8 cellular contexts compared by ENCODE assay signal in genomic region chr17:6913608-6914443, GRCh38.
DNase-seq lines count a peak whose midpoint lies in the region; ATAC-seq, FAIRE-seq and TF ChIP-seq lines count a peak whose summit lies in the region.

No MANE protein-coding gene starts in this region.

- H3K4me1 Mint-ChIP-seq in Caco-2 (ENCODE audit: low read depth, unreplicated experiment), result no peaks in the 10 kb centered on the region
- peaks cover 22% of the 10 kb centered on the region for H3K4me1 Mint-ChIP-seq in T-helper 1 cell treated with Interleukin-12 subunit alpha and Interleukin-12 subunit beta and Interleukin-4 antibody, amounts not matched to agents 30 μg/mL and 1 μg/mL, for 36 hours (ENCODE audit: low read depth)

- intact Hi-C loops in Caco-2 (cut with micrococcal nuclease; ENCODE audit: unreplicated experiment), result loop anchor here (1.0 kb wide), 1 partner anchor 90 kb away; no protein-coding TSS in a partner anchor
- intact Hi-C loops in left ventricle myocardium inferior (cut with micrococcal nuclease), result loop anchor here (5.0 to 10.0 kb wide), 2 partner anchors 88 to 221 kb away; no protein-coding TSS in a partner anchor

- no TSS peak for BruUV-seq in Caco-2 (replicated peaks; lab: Mats Ljungman, UMichigan)

- ATAC-seq in GM19395 (IDR thresholded peaks at IDR 0.05; ENCODE audit: unreplicated experiment), result no peak

- H3K4me1 ChIP-seq in Caco-2 (no peaks in the 10 kb centered on the region), adipocyte (ENCODE audit: control insufficient read depth, insufficient read depth, low read length) (peaks cover 11% of the 10 kb centered on the region), left ventricle myocardium inferior (peaks cover 11% of the 10 kb centered on the region)

- H3K4me3 ChIP-seq in Caco-2 (ENCODE audit: low read depth, low read length) (peak overlapping the region; percentile 26), LNCaP clone FGC (ENCODE audit: low read depth, low read length) (no peak overlapping the region), adipocyte (ENCODE audit: low read length) (peak overlapping the region; percentile 73), left ventricle myocardium inferior (peak overlapping the region; percentile 60)

- DNase-seq in Caco-2 (peak; percentile 60 to 69), LNCaP clone FGC (ENCODE audit: low read depth) (no peak), adipocyte (ENCODE audit: low read depth) (peak; percentile 86), left ventricle myocardium inferior (peak; percentile 79), retina (peak; percentile 78), urothelium cell line (ENCODE audit: low spot score) (peak; percentile 65)

- TF ChIP-seq CTCF in Caco-2 (IDR thresholded peaks at IDR 0.05; ENCODE audit: insufficient read depth in 1 of 2, low read depth in 1 of 2, low read length in 1 of 2, severe bottlenecking in 1 of 2, unreplicated experiment in 1 of 2), result peak; percentile 53 to 61
- peak; percentile 84 for TF ChIP-seq CTCF in LNCaP clone FGC (IDR thresholded peaks at IDR 0.05; ENCODE audit: control insufficient read depth, extremely low read depth, insufficient read depth)
- TF ChIP-seq CTCF in left ventricle myocardium inferior (IDR thresholded peaks at IDR 0.05; ENCODE audit: borderline replicate concordance), result peak; percentile 92

- H3K9me3 ChIP-seq in Caco-2 (no peaks in the 10 kb centered on the region), adipocyte (ENCODE audit: control insufficient read depth, low read length) (no peaks in the 10 kb centered on the region), left ventricle myocardium inferior (replicated peaks) (no peaks in the 10 kb centered on the region)

- no peaks in the 10 kb centered on the region for H3K9me3 Mint-ChIP-seq in Caco-2 (ENCODE audit: unreplicated experiment)
- H3K9me3 Mint-ChIP-seq in T-helper 1 cell treated with Interleukin-12 subunit alpha and Interleukin-12 subunit beta and Interleukin-4 antibody, amounts not matched to agents 30 μg/mL and 1 μg/mL, for 36 hours, result no peaks in the 10 kb centered on the region

- H3K36me3 ChIP-seq in Caco-2 (ENCODE audit: control insufficient read depth, insufficient read depth, low read length), result no peaks in the 10 kb centered on the region
- H3K36me3 ChIP-seq in adipocyte (ENCODE audit: control insufficient read depth, insufficient read depth, low read length, severe bottlenecking), result no peaks in the 10 kb centered on the region
- H3K36me3 ChIP-seq in left ventricle myocardium inferior, result no peaks in the 10 kb centered on the region

- H3K4me3 Mint-ChIP-seq in Caco-2 (ENCODE audit: unreplicated experiment), result peak overlapping the region; percentile 76
- peak overlapping the region; percentile 76 for H3K4me3 Mint-ChIP-seq in T-helper 1 cell treated with Interleukin-12 subunit alpha and Interleukin-12 subunit beta and Interleukin-4 antibody, amounts not matched to agents 30 μg/mL and 1 μg/mL, for 36 hours

- H3K9ac ChIP-seq in adipocyte (ENCODE audit: low read length), result peak overlapping the region; percentile 54

- no peaks in the 10 kb centered on the region for H3K27me3 ChIP-seq in Caco-2 (replicated peaks; ENCODE audit: control insufficient read depth, insufficient read depth, low read length)
- H3K27me3 ChIP-seq in adipocyte (replicated peaks; ENCODE audit: control insufficient read depth, insufficient read depth, low read length), result no peaks in the 10 kb centered on the region
- peaks cover 44% of the 10 kb centered on the region for H3K27me3 ChIP-seq in left ventricle myocardium inferior (ENCODE audit: low read depth)

- POLR2A ChIA-PET in Caco-2 (lab: Charles Lee), result no interaction called here

- CTCF ChIA-PET in Caco-2 (lab: Charles Lee), result interaction anchor here (0.6 to 0.9 kb wide), 5 partner anchors 64 to 251 kb away, joined by 3 to 9 read pairs (median 5); no protein-coding TSS in a partner anchor

- no peak overlapping the region for H3K27ac Mint-ChIP-seq in Caco-2 (ENCODE audit: unreplicated experiment)
- H3K27ac Mint-ChIP-seq in T-helper 1 cell treated with Interleukin-12 subunit alpha and Interleukin-12 subunit beta and Interleukin-4 antibody, amounts not matched to agents 30 μg/mL and 1 μg/mL, for 36 hours, result no peak overlapping the region

- peak overlapping the region; percentile 23 for H3K27ac ChIP-seq in left ventricle myocardium inferior (replicated peaks)

- no peak for FAIRE-seq in urothelium cell line (lab: Jason Lieb, UNC)

- H3K36me3 Mint-ChIP-seq in Caco-2 (ENCODE audit: insufficient read depth, unreplicated experiment), result no peaks in the 10 kb centered on the region
- H3K36me3 Mint-ChIP-seq in T-helper 1 cell treated with Interleukin-12 subunit alpha and Interleukin-12 subunit beta and Interleukin-4 antibody, amounts not matched to agents 30 μg/mL and 1 μg/mL, for 36 hours (ENCODE audit: low read depth), result no peaks in the 10 kb centered on the region

- H3K27me3 Mint-ChIP-seq in Caco-2 (ENCODE audit: insufficient read depth, unreplicated experiment), result peaks cover 10% of the 10 kb centered on the region
- peaks cover 25% of the 10 kb centered on the region for H3K27me3 Mint-ChIP-seq in T-helper 1 cell treated with Interleukin-12 subunit alpha and Interleukin-12 subunit beta and Interleukin-4 antibody, amounts not matched to agents 30 μg/mL and 1 μg/mL, for 36 hours (ENCODE audit: low read depth)
